Comparison of ENCODE assay signal across 8 cellular contexts in the genomic region with DNA sequence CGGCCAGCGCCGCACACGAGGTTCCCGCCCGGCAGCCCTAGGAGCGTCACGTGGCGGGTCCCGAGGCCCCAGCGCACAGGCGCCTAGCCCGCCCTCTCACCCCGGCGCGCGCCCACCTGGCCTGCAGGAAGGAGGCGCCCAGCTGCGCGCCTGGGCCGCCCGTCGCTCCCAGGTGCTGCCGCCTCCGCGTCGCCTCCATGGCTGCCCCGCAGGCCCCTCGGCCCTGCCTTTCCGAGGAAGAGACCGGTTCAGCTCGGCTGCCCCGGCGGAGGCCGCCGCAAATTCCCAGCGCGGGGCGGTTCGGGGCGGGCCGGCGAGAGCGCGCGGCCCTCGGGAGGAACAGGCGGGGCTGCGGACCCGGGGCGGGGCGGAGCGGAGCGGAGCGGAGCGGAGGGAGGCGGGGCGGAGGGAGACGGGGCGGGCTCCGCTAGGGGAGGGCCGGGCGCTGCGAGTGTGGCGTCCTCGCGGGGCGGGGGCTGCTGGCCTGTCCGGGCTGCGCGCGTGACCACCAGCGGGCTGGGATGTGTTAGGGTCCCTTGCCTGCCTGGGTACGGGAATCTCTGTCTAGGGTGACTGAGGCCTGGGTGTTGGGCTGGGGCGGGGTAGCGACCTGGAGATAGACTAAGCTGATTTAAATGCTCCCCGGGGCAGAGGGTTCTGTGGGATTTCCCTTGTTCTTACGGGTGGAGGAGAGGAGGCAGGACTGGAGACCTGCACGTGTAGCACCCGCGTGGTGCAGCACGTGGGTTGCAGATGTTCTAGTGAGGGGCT. TPM values are rescaled to one million over a fixed set of nuclear protein-coding genes. Genes with fewer than 3 reads are reported as not detected.
DNase-seq lines count a peak whose midpoint lies in the region; ATAC-seq, FAIRE-seq and TF ChIP-seq lines count a peak whose summit lies in the region.

A gene (minus strand): TSS at position 343 of the 771 bp plus-strand sequence. CDS start 144 bp downstream, at position 199.

- no peaks in the 10 kb centered on the region for H3K9me3 ChIP-seq in kidney (ENCODE audit: control insufficient read depth in 1 of 2, low read length in 2 of 2)

- no peak for FAIRE-seq in kidney (lab: Jason Lieb, UNC)

- H3K9ac ChIP-seq in kidney (ENCODE audit: low read length in 2 of 2): peak within 1 kb of the TSS; percentile 66 to 76

- ATAC-seq in GM18873 (IDR thresholded peaks at IDR 0.05; ENCODE audit: low FRiP score, unreplicated experiment): peak; percentile 53
- peak; percentile 54 for ATAC-seq in HG03108 (IDR thresholded peaks at IDR 0.05; ENCODE audit: unreplicated experiment)
- ATAC-seq in activated CD4-positive, CD25-positive, alpha-beta regulatory T cell treated with anti-CD3 and anti-CD28 coated beads, Interleukin-2, amount 50 U/mL, for 24 hours: peak; percentile 82 to 86
- peak; percentile 83 for ATAC-seq in central memory CD8-positive, alpha-beta T cell (replicated peaks; ENCODE audit: extremely low read depth, poor library complexity, severe bottlenecking)

- TF ChIP-seq CTCF in kidney (IDR thresholded peaks at IDR 0.05; ENCODE audit: borderline replicate concordance, extremely low read depth, insufficient read depth): no peak

- peak; percentile 76 for DNase-seq in ACHN
- DNase-seq in NCI-H345 treated with DMSO at 0.1 percent for 48 hours (lab: John Stamatoyannopoulos, UW; ENCODE audit: unreplicated experiment): peak; percentile 33
- DNase-seq in central memory CD8-positive, alpha-beta T cell (ENCODE audit: low spot score in 2 of 2): peak; percentile 64 to 70
- DNase-seq in kidney: peak; percentile 94
- peak; percentile 52 to 78 for DNase-seq in stimulated activated CD4-positive, alpha-beta T cell treated with anti-CD3 and anti-CD28 coated beads, Interleukin-15, amount 100 ng/mL, for 1 hour (ENCODE audit: low read depth in 1 of 2, low spot score in 1 of 2)

- H3K27ac ChIP-seq in kidney (ENCODE audit: low read depth in 2 of 2, low read length in 2 of 2): peak within 1 kb of the TSS; percentile 78 to 87

- H3K9me3 Mint-ChIP-seq in central memory CD8-positive, alpha-beta T cell: no peaks in the 10 kb centered on the region

- H3K27ac Mint-ChIP-seq in central memory CD8-positive, alpha-beta T cell (ENCODE audit: low read depth): peak within 1 kb of the TSS; percentile 82

- peaks cover 38% of the 10 kb centered on the region for H3K4me1 Mint-ChIP-seq in central memory CD8-positive, alpha-beta T cell

- peak within 1 kb of the TSS; percentile 54 to 82 for H3K4me3 ChIP-seq in kidney (ENCODE audit: low read length in 2 of 2)

- in situ Hi-C loops in ACHN (cut with HindIII; ENCODE audit: low pct_ligation_motif_present, low pct_unique_long_range_greater_than_20kb, low sequenced_read_pairs): no loop called here

- intact Hi-C loops in kidney (cut with DNase I): no loop called here

- H3K36me3 ChIP-seq in kidney (ENCODE audit: control insufficient read depth in 1 of 2, insufficient read depth in 2 of 2, low read length in 2 of 2): no peaks in the 10 kb centered on the region

- H3K36me3 Mint-ChIP-seq in central memory CD8-positive, alpha-beta T cell (ENCODE audit: insufficient read depth): peaks cover 2% of the 10 kb centered on the region

- H3K4me3 Mint-ChIP-seq in central memory CD8-positive, alpha-beta T cell: peak within 1 kb of the TSS; percentile 77

- peaks cover 15 to 17% of the 10 kb centered on the region in 2 donors for H3K4me1 ChIP-seq in kidney (ENCODE audit: control insufficient read depth in 1 of 2, insufficient read depth in 1 of 2, low read depth in 1 of 2, low read length in 2 of 2)

- peaks cover 16% of the 10 kb centered on the region for H3K27me3 Mint-ChIP-seq in central memory CD8-positive, alpha-beta T cell

RNA-seq across cellular contexts. Expression of the gene that starts here (rescaled TPM):
- total RNA-seq in kidney: 36.6 TPM
- polyA plus RNA-seq in kidney (ENCODE audit: insufficient read depth, low read depth, low replicate concordance): 30.8 TPM

Comparison
In these comparisons a context has a peak if more than half of its experiments do, and no peak if none do; other contexts are left out.
1. Peak in every context shown above with its lines: DNase-seq, ATAC-seq, H3K4me3 ChIP-seq and H3K27ac ChIP-seq.
2. DNase-seq: peak in every context shown above with its lines; median percentile 94 in kidney; 76 in ACHN; 67 in central memory CD8-positive, alpha-beta T cell; 65 in stimulated activated CD4-positive, alpha-beta T cell treated with anti-CD3 and anti-CD28 coated beads, Interleukin-15, amount 100 ng/mL, for 1 hour; 33 in NCI-H345 treated with DMSO at 0.1 percent for 48 hours.